In the genomic region with DNA sequence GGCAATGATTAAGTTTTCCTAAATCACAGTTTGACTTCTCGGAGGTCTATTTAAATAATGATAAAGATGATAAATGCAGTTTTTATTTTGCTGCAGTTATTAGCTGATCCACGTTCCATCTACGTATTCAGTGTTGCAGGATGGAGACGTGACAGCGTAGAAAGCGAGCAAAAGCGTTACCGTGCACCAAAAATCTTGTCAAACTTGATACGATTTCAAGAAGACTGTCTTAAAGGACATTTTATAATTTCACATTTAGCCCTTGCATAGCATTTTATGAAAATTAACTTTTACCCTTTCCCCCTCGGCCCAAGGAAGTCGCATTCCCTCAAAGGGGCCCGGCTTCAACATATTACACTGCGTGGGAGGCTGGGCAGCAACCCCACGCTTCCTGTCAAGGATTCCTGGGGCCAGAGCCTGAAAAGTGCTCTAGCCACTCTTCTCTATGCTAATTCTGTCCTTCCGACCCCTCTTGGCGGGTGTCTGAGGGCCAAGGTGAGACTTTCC, we compare ENCODE assay signal across 8 cellular contexts. TPM values are rescaled to one million over a fixed set of nuclear protein-coding genes. Genes with fewer than 3 reads are reported as not detected.
DNase-seq lines count a peak whose midpoint lies in the region; ATAC-seq, FAIRE-seq and TF ChIP-seq lines count a peak whose summit lies in the region.

No MANE protein-coding gene starts in this region.

- H3K27me3 ChIP-seq in SJSA1 (replicated peaks) (peaks cover 16% of the 10 kb centered on the region), trophoblast cell (ENCODE audit: insufficient read depth, low read length) (peaks cover 26% of the 10 kb centered on the region)

- no peak overlapping the region for H2BK12ac ChIP-seq in trophoblast cell (ENCODE audit: low read length)

- H4K8ac ChIP-seq in trophoblast cell (ENCODE audit: low read depth, low read length), result peak overlapping the region; percentile 93

- peak overlapping the region; percentile 9 for H4K12ac ChIP-seq in trophoblast cell (ENCODE audit: low read depth, low read length)

- no peak overlapping the region for H3K4ac ChIP-seq in trophoblast cell (ENCODE audit: low read depth, low read length)

- H3K4me3 ChIP-seq in SJSA1 (peak overlapping the region; percentile 71), fibroblast of pulmonary artery (replicated peaks; ENCODE audit: low read depth, low read length) (peak overlapping the region; percentile 72), trophoblast cell (ENCODE audit: low read depth, low read length) (peak overlapping the region; percentile 88)

- ATAC-seq in HG03354 (IDR thresholded peaks at IDR 0.05; ENCODE audit: poor library complexity, severe bottlenecking, unreplicated experiment), result no peak

- peak overlapping the region; percentile 55 for H2AFZ ChIP-seq in trophoblast cell (ENCODE audit: insufficient read depth, low read length, poor library complexity)

- H3K23ac ChIP-seq in trophoblast cell (ENCODE audit: low read length), result no peak overlapping the region

- FAIRE-seq in D721Med (lab: Jason Lieb, UNC), result no peak

- DNase-seq in SJSA1 (ENCODE audit: low read depth in 1 of 2, low spot score in 2 of 2) (no peak), fibroblast of pulmonary artery (ENCODE audit: low read depth) (no peak), trophoblast cell (peak in 1 of 2 donors; percentile 17), SHP77 (lab: John Stamatoyannopoulos, UW) (no peak), NCI-H345 treated with DMSO at 0.1 percent for 48 hours (lab: John Stamatoyannopoulos, UW; ENCODE audit: unreplicated experiment) (no peak), D721Med (ENCODE audit: insufficient read length, low spot score) (no peak)

- WGBS in trophoblast cell (ENCODE audit: extremely low coverage, insufficient coverage, insufficient read length), result no CpG with 5 or more reads among the region's 16 CpGs

- H3K4me1 ChIP-seq in ES-I3 (ENCODE audit: insufficient read depth, low read length) (peaks cover 9% of the 10 kb centered on the region), SJSA1 (replicated peaks) (peaks cover 13% of the 10 kb centered on the region), trophoblast cell (ENCODE audit: control insufficient read depth in 1 of 2, insufficient read depth in 2 of 2, low read length in 2 of 2) (peaks cover 0 to 13% of the 10 kb centered on the region in 2 experiments)

- H2BK120ac ChIP-seq in trophoblast cell (ENCODE audit: insufficient read depth, low read length, poor library complexity), result no peak overlapping the region

- peaks cover 7% of the 10 kb centered on the region for H3K79me1 ChIP-seq in trophoblast cell (ENCODE audit: low read length)

- H3K36me3 ChIP-seq in ES-I3 (ENCODE audit: insufficient read depth, low read length) (no peaks in the 10 kb centered on the region), SJSA1 (no peaks in the 10 kb centered on the region), trophoblast cell (ENCODE audit: control insufficient read depth in 1 of 2, insufficient read depth in 2 of 2, low read length in 2 of 2) (no peaks in the 10 kb centered on the region)

- no peak overlapping the region for H2BK5ac ChIP-seq in trophoblast cell (ENCODE audit: low read depth, low read length, poor library complexity)

- H3K4me2 ChIP-seq in trophoblast cell (ENCODE audit: low read length), result peak overlapping the region; percentile 67

- H3K9me3 ChIP-seq in ES-I3 (ENCODE audit: control insufficient read depth, insufficient read depth, low read length) (no peaks in the 10 kb centered on the region), SJSA1 (replicated peaks) (no peaks in the 10 kb centered on the region), trophoblast cell (ENCODE audit: insufficient read depth, low read depth, low read length) (no peaks in the 10 kb centered on the region)

- peak overlapping the region; percentile 81 for H4K91ac ChIP-seq in trophoblast cell (ENCODE audit: low read depth, low read length)

- H3K79me2 ChIP-seq in trophoblast cell (ENCODE audit: control insufficient read depth, insufficient read depth, low read length, poor library complexity), result peaks cover 6% of the 10 kb centered on the region

- no peak for TF ChIP-seq CTCF in fibroblast of pulmonary artery (IDR thresholded peaks at IDR 0.05; ENCODE audit: low read length, missing control alignments)
- TF ChIP-seq CTCF in D721Med (IDR thresholded peaks at IDR 0.05; ENCODE audit: insufficient read depth, missing control alignments), result no peak

- peak overlapping the region; percentile 54 for H3K14ac ChIP-seq in trophoblast cell (ENCODE audit: low read length)

- H3K9ac ChIP-seq in ES-I3 (ENCODE audit: low read depth, low read length) (peak overlapping the region; percentile 92), trophoblast cell (ENCODE audit: low read length) (peak overlapping the region; percentile 22)

- H3K18ac ChIP-seq in trophoblast cell (ENCODE audit: low read length), result peak overlapping the region; percentile 79

- peak overlapping the region; percentile 52 for H3K27ac ChIP-seq in SJSA1
- H3K27ac ChIP-seq in trophoblast cell (ENCODE audit: low read depth, low read length), result peak overlapping the region; percentile 60

- no peak overlapping the region for H2AK5ac ChIP-seq in trophoblast cell (ENCODE audit: low read length)

RNA-seq across cellular contexts. Expression of a gene that starts 7.1 kb away (rescaled TPM):
- 13.3 and 16.7 TPM in 2 replicates for total RNA-seq in SJSA1 (2014; rRNA removed; shearing (Covaris generic))
- polyA plus RNA-seq in trophoblast cell (2013), result 3.4 TPM in 2 replicates

RNA-seq across cellular contexts. Expression of a gene that starts 18.9 kb away (rescaled TPM):
- 4.7 and 5.5 TPM in 2 replicates for total RNA-seq in SJSA1 (2014; rRNA removed; shearing (Covaris generic))
- 0.51 and 0.53 TPM in 2 replicates for polyA plus RNA-seq in trophoblast cell (2013)
